ENCODE assay signal across 8 cellular contexts in the genomic region with DNA sequence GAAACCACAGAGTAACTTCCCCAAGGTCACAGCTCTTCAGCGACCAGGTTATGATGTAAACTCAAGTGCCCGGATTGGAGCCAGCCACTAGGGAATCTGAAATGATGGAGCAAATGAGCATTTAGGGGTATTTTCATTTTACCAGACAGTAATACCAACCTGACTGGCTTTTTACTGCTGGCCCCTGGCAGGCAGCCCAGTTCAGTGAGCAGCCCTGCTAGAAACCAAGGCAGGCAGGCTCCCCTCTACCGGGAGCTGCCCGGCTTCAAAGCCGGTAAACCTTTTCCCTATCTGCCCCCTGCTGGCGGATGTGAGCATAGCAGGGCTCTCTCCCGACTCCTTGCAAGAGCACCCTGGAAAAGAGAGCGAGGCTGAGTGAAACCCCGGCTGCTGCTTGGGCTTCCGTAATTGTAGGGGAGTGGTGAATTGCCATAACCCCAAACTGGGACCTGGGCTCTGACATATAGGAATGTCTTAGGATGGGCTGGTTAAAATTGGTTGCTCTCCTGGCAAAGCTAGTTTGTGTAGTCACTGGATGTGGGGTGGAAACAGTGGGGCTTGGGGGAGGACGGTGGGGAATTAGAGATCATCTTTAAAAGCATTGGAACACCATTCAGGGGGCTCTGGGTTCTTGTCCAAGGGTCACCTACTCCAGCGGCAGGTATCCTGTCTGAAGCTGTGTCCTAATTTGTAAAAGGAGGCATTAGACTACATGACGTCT.
DNase-seq lines count a peak whose midpoint lies in the region; ATAC-seq and TF ChIP-seq lines count a peak whose summit lies in the region.

No MANE protein-coding gene starts in this region.

- no peak overlapping the region for H3K4me3 ChIP-seq in HFF-Myc (replicated peaks; ENCODE audit: low read depth, low read length)

- in situ Hi-C loops in T47D (cut with HindIII; ENCODE audit: low pct_unique_long_range_greater_than_20kb, low sequenced_read_pairs): no loop called here

- TF ChIP-seq CTCF in HFF-Myc (IDR thresholded peaks at IDR 0.05; ENCODE audit: low read depth, low read length, missing control alignments): peak; percentile 97
- TF ChIP-seq CTCF in VCaP (conservative IDR thresholded peaks at IDR 0.05): peak; percentile 93

- DNase-seq in COR-L47 (lab: John Stamatoyannopoulos, UW) (peak; percentile 82), HFF-Myc (ENCODE audit: extremely low read depth, low read depth) (peak; percentile 56), NCI-H2171 (lab: John Stamatoyannopoulos, UW) (peak; percentile 72), T47D (ENCODE audit: low read depth in 1 of 2, low spot score in 1 of 2) (peak; percentile 41 to 84), iris pigment epithelial cell (ENCODE audit: low read depth) (peak; percentile 89)
- peak; percentile 21 to 60 for DNase-seq in stimulated activated CD4-positive, alpha-beta T cell treated with anti-CD3 and anti-CD28 coated beads, Interleukin-15, amount 100 ng/mL, for 1 hour (ENCODE audit: low read depth in 1 of 2, low spot score in 1 of 2)

- H3K27ac ChIP-seq in VCaP: no peak overlapping the region

- ATAC-seq in HG03045 (IDR thresholded peaks at IDR 0.05; ENCODE audit: unreplicated experiment): no peak
